In the genomic region with DNA sequence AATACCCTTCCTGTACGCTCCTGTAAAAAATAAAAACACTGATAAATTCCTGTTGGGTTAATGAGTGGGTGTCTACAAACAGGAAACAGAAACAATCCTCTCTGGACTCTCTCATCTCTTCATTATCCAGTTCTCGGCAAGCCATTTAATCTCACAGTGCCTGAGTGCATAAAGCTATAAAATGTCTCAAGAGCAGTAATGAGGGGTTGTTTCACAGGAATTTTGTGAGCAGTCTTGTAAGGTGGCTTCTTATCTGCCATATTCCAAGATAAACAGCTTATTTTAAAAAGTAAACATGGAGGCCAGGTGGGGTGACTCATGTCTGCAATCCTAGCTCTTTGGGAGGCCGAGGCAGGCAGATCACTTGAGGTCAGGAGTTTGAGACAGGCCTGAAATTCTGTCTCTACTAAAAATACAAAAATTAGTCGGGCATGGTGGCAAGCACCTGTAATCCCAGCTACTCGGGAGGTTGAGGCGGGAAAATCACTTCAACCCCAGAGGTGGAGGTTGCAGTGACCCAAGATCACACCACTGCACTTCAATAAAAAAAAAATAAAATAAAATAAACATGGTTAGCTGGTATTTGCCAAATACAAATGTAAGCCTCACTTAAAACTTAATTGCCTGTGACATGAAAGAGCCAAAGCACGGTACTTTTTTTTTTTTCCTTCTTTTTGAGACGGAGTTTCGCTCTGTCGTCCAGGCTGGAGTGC, we compare ENCODE assay signal across 10 cellular contexts. TPM values are rescaled to one million over a fixed set of nuclear protein-coding genes. Genes with fewer than 3 reads are reported as not detected.
DNase-seq lines count a peak whose midpoint lies in the region; ATAC-seq and TF ChIP-seq lines count a peak whose summit lies in the region.
"Had no signal": no experiment of that assay in that cellular context is flagged by ENCODE, and none has a peak within 500 bp of the region (broad histone marks: within the 10 kb centered on the region; RNA-seq: fewer than 3 reads in every experiment).

No MANE protein-coding gene starts in this region.

- H3K4me1 ChIP-seq in ACC112 (ENCODE audit: control insufficient read depth, insufficient read depth, low read length, unreplicated experiment), result peaks cover 43% of the 10 kb centered on the region
- peaks cover 14% of the 10 kb centered on the region for H3K4me1 ChIP-seq in HUES6 (ENCODE audit: control insufficient read depth, insufficient read depth, low read length)

- peaks cover 15% of the 10 kb centered on the region for H3K79me2 ChIP-seq in ACC112 (ENCODE audit: control insufficient read depth, insufficient read depth, low read length, unreplicated experiment)

- no peak for DNase-seq in mesothelial cell of epicardium (ENCODE audit: low spot score in 2 of 2, unreplicated experiment in 2 of 2)
- no peak for DNase-seq in WERI-Rb-1
- no peak for DNase-seq in immature natural killer cell
- DNase-seq in epidermal melanocyte (ENCODE audit: insufficient read length, low spot score), result no peak
- DNase-seq: naive B cell had no signal

- H3K36me3 Mint-ChIP-seq in brain, result peaks cover 52% of the 10 kb centered on the region
- H3K36me3 Mint-ChIP-seq in mesothelial cell of epicardium, result peaks cover 24% of the 10 kb centered on the region
- H3K36me3 Mint-ChIP-seq in immature natural killer cell, result peaks cover 3 to 16% (median 11%) of the 10 kb centered on the region in 3 donors

- H3K9me3 Mint-ChIP-seq in brain, result no peaks in the 10 kb centered on the region
- H3K9me3 Mint-ChIP-seq in mesothelial cell of epicardium, result no peaks in the 10 kb centered on the region
- H3K9me3 Mint-ChIP-seq in immature natural killer cell, result no peaks in the 10 kb centered on the region
- H3K9me3 Mint-ChIP-seq: naive B cell had no signal

- H3K9me3 ChIP-seq in HUES6 (ENCODE audit: control insufficient read depth, insufficient read depth, low read depth, low read length), result no peaks in the 10 kb centered on the region
- no peaks in the 10 kb centered on the region for H3K9me3 ChIP-seq in WERI-Rb-1 (ENCODE audit: severe bottlenecking)
- H3K9me3 ChIP-seq: ascending aorta had no signal

- H3K27ac Mint-ChIP-seq in brain, result peak overlapping the region; percentile 13 to 93 (median 85)
- peak overlapping the region; percentile 87 for H3K27ac Mint-ChIP-seq in mesothelial cell of epicardium
- no peak overlapping the region for H3K27ac Mint-ChIP-seq in immature natural killer cell

- no peak for ATAC-seq in GM21737 (IDR thresholded peaks at IDR 0.05; ENCODE audit: unreplicated experiment)

- H3K4me3 ChIP-seq in ACC112 (ENCODE audit: low read depth, low read length), result peak overlapping the region; percentile 46
- no peak overlapping the region for H3K4me3 ChIP-seq in HUES6 (ENCODE audit: low read depth, low read length)
- H3K4me3 ChIP-seq in WERI-Rb-1 (ENCODE audit: low read depth, low read length), result no peak overlapping the region
- H3K4me3 ChIP-seq: ascending aorta had no signal

- H3K36me3 ChIP-seq in ACC112 (ENCODE audit: insufficient read depth, low read length) (peaks cover 4% of the 10 kb centered on the region; the same call in 1 of the 2 replicates), HUES6 (ENCODE audit: control insufficient read depth, insufficient read depth, low read length) (no peaks in the 10 kb centered on the region), WERI-Rb-1 (peaks cover 13% of the 10 kb centered on the region)

- no peak for TF ChIP-seq CTCF in brain (conservative IDR thresholded peaks at IDR 0.05)
- no peak for TF ChIP-seq CTCF in mesothelial cell of epicardium (IDR thresholded peaks at IDR 0.05; ENCODE audit: unreplicated experiment)
- TF ChIP-seq CTCF in WERI-Rb-1 (IDR thresholded peaks at IDR 0.05; ENCODE audit: low read depth, low read length), result no peak

- H3K27me3 Mint-ChIP-seq in brain (no peaks in the 10 kb centered on the region), mesothelial cell of epicardium (ENCODE audit: low read depth) (no peaks in the 10 kb centered on the region), immature natural killer cell (ENCODE audit: low read depth in 3 of 3) (peaks cover 0 to 2% (median 0%) of the 10 kb centered on the region in 3 donors)
- H3K27me3 Mint-ChIP-seq: naive B cell had no signal

- H3K27ac ChIP-seq in ACC112 (ENCODE audit: low read depth, low read length) (peak overlapping the region; percentile 90), HUES6 (ENCODE audit: low read depth, low read length) (peak overlapping the region; percentile 94; the same call in 1 of the 2 replicates), WERI-Rb-1 (no peak overlapping the region)

- H3K9ac ChIP-seq in HUES6 (ENCODE audit: low read length), result no peak overlapping the region

- peak overlapping the region; percentile 47 for H2AFZ ChIP-seq in ACC112 (ENCODE audit: low read length, unreplicated experiment)

- no peaks in the 10 kb centered on the region for H3K27me3 ChIP-seq in ACC112 (ENCODE audit: insufficient read depth, low read length)
- H3K27me3 ChIP-seq in HUES6 (ENCODE audit: control insufficient read depth, insufficient read depth, low read length), result no peaks in the 10 kb centered on the region
- H3K27me3 ChIP-seq in WERI-Rb-1 (ENCODE audit: insufficient read depth, low read depth, severe bottlenecking), result no peaks in the 10 kb centered on the region
- H3K27me3 ChIP-seq: ascending aorta had no signal

- H3K4me3 Mint-ChIP-seq in brain, result no peak overlapping the region
- H3K4me3 Mint-ChIP-seq in mesothelial cell of epicardium, result no peak overlapping the region
- no peak overlapping the region for H3K4me3 Mint-ChIP-seq in immature natural killer cell
- H3K4me3 Mint-ChIP-seq: naive B cell had no signal

- peaks cover 28% of the 10 kb centered on the region for H3K4me1 Mint-ChIP-seq in brain
- peaks cover 12% of the 10 kb centered on the region for H3K4me1 Mint-ChIP-seq in mesothelial cell of epicardium
- peaks cover 6 to 20% of the 10 kb centered on the region in 2 donors for H3K4me1 Mint-ChIP-seq in immature natural killer cell

RNA-seq across cellular contexts. Expression of a gene that starts 54.0 kb away (rescaled TPM):
- polyA plus RNA-seq in brain (ENCODE audit: insufficient read depth, low read depth, low replicate concordance), result 14.6 TPM
- 58.9 to 65.2 TPM (median 61.9 TPM) in 3 replicates for total RNA-seq in mesothelial cell of epicardium
- polyA plus RNA-seq in immature natural killer cell, result 10 to 100 TPM in 1 of 3 donors, 1 to 10 TPM in 2; 1.4 to 30.6 (median 9.5) TPM

Comparison
In these comparisons a context has a peak if more than half of its experiments do, and no peak if none do; other contexts are left out.
1. H3K27ac Mint-ChIP-seq: peak in brain (5 of 5) and mesothelial cell of epicardium (single experiment); none in immature natural killer cell (0 of 6).